8 cellular contexts compared by ENCODE assay signal in the genomic region with DNA sequence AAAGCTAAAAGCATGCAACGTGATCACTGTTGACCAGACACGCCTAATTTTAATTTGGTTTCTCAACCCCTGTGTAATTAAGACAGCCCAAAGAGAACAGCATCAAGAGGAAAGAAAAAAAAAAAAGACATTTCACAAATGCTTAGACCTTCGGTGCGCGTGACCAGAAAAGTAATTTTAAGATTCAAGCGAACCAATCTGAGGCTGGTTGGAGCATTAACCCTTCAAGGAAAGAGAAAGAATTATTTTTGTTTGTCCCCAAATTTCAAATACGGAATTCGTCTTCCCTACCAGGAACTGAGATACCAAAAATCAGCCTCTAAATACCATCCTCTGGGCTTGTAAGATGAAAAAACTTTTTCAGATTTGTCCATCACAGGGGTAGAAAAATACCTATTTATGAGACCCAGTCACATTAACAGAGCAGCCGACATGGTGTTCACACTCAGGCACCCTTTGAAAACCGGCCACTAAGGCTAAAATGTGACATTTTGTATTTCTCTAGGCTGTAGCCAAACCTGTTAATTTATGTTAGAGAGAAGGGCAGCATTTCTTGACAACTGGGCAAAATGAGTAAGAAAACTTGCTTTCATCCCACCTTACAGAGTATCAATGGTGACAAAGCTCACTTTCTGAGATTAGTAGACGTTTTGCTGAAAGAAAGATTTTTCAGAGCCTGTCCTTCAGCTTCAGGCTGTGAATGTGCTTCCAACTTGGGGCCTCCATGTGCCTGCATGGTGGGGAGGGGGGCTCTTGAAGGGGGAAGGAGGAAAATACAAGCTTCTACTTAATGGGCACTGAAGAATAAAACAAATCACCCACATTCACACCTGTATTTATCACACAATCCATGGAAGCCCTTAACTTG.
A peak's percentile ranks its signal among the peaks of the same experiment; 100 is the strongest.
DNase-seq lines count a peak whose midpoint lies in the region; ATAC-seq and TF ChIP-seq lines count a peak whose summit lies in the region.

No MANE protein-coding gene starts in this region.

- peak overlapping the region; percentile 89 to 96 (median 92) for H3K4me3 Mint-ChIP-seq in CD8-positive, alpha-beta memory T cell
- peak overlapping the region; percentile 83 for H3K4me3 Mint-ChIP-seq in central memory CD8-positive, alpha-beta T cell
- peak overlapping the region; percentile 72 for H3K4me3 Mint-ChIP-seq in neural progenitor cell

- H3K9ac ChIP-seq in Karpas-422 (ENCODE audit: low read length): peak overlapping the region; percentile 68
- H3K9ac ChIP-seq in neural progenitor cell: no peak overlapping the region

- H3K27ac Mint-ChIP-seq in CD8-positive, alpha-beta memory T cell: peak overlapping the region; percentile 93 to 98 (median 96)
- H3K27ac Mint-ChIP-seq in central memory CD8-positive, alpha-beta T cell (ENCODE audit: low read depth): peak overlapping the region; percentile 96
- H3K27ac Mint-ChIP-seq in neural progenitor cell: no peak overlapping the region

- H3K4me1 ChIP-seq in CD8-positive, alpha-beta memory T cell (ENCODE audit: insufficient read depth, low read length): peaks cover 90% of the 10 kb centered on the region
- H3K4me1 ChIP-seq in Karpas-422 (ENCODE audit: low read length) (peaks cover 88% of the 10 kb centered on the region), neural progenitor cell (peaks cover 27% of the 10 kb centered on the region)

- H3K36me3 Mint-ChIP-seq in CD8-positive, alpha-beta memory T cell: peaks cover 0 to 66% (median 0%) of the 10 kb centered on the region in 3 donors
- H3K36me3 Mint-ChIP-seq in central memory CD8-positive, alpha-beta T cell (ENCODE audit: insufficient read depth): peaks cover 62% of the 10 kb centered on the region
- H3K36me3 Mint-ChIP-seq in neural progenitor cell: no peaks in the 10 kb centered on the region

- peaks cover 100% of the 10 kb centered on the region for H3K79me2 ChIP-seq in Karpas-422 (ENCODE audit: low read length)
- no peaks in the 10 kb centered on the region for H3K79me2 ChIP-seq in neural progenitor cell (ENCODE audit: low read depth)

- H3K9me3 ChIP-seq in CD8-positive, alpha-beta memory T cell (ENCODE audit: low read length): no peaks in the 10 kb centered on the region
- H3K9me3 ChIP-seq in Karpas-422 (ENCODE audit: low read length) (no peaks in the 10 kb centered on the region), neural progenitor cell (ENCODE audit: low read depth) (no peaks in the 10 kb centered on the region)

- H3K4me2 ChIP-seq in Karpas-422 (ENCODE audit: low read depth, low read length, poor library complexity, severe bottlenecking) (peak overlapping the region; percentile 87), neural progenitor cell (peak overlapping the region; percentile 55)

- peaks cover 0 to 3% of the 10 kb centered on the region in 2 donors for H3K27me3 Mint-ChIP-seq in CD8-positive, alpha-beta memory T cell
- no peaks in the 10 kb centered on the region for H3K27me3 Mint-ChIP-seq in central memory CD8-positive, alpha-beta T cell
- peaks cover 29% of the 10 kb centered on the region for H3K27me3 Mint-ChIP-seq in neural progenitor cell (ENCODE audit: insufficient read depth, low read depth)

- H3K27ac ChIP-seq in CD8-positive, alpha-beta memory T cell (ENCODE audit: low read depth, low read length): peak overlapping the region; percentile 84
- H3K27ac ChIP-seq in Karpas-422 (ENCODE audit: low read length) (peak overlapping the region; percentile 93), neural progenitor cell (no peak overlapping the region)

- H3K9me2 ChIP-seq in Karpas-422 (replicated peaks; ENCODE audit: insufficient read depth, low read length): no peaks in the 10 kb centered on the region

- no peaks in the 10 kb centered on the region for H3F3A ChIP-seq in neural progenitor cell (ENCODE audit: low read depth)

- CTCF ChIA-PET in CD8-positive, alpha-beta memory T cell (lab: Charles Lee): interaction anchor here (1.1 to 2.3 kb wide), 10 partner anchors 9 to 501 kb away, joined by 3 to 9 read pairs (median 6); no protein-coding TSS in a partner anchor

- peak overlapping the region; percentile 80 for H3K4me3 ChIP-seq in CD8-positive, alpha-beta memory T cell (ENCODE audit: low read length)
- H3K4me3 ChIP-seq in Karpas-422 (ENCODE audit: low read length) (peak overlapping the region; percentile 69), neural progenitor cell (no peak overlapping the region)

- DNase-seq in CD8-positive, alpha-beta memory T cell: no peak
- DNase-seq in Karpas-422 (peak; percentile 53), neural progenitor cell (ENCODE audit: low spot score) (no peak), NCI-H1417 treated with DMSO at 0.1 percent for 48 hours (lab: John Stamatoyannopoulos, UW) (no peak), Ammon's horn (ENCODE audit: low spot score) (no peak)
- no peak for DNase-seq in central memory CD8-positive, alpha-beta T cell (ENCODE audit: low spot score in 2 of 2)
- DNase-seq in central memory CD4-positive, alpha-beta T cell: no peak

- no peaks in the 10 kb centered on the region for H3K36me3 ChIP-seq in CD8-positive, alpha-beta memory T cell (ENCODE audit: insufficient read depth, low read length)
- H3K36me3 ChIP-seq in Karpas-422 (ENCODE audit: insufficient read depth, low read length): peaks cover 21% of the 10 kb centered on the region
- H3K36me3 ChIP-seq in neural progenitor cell: no peaks in the 10 kb centered on the region

- H3K27me3 ChIP-seq in CD8-positive, alpha-beta memory T cell (ENCODE audit: insufficient read depth, low read length, poor library complexity, severe bottlenecking): no peaks in the 10 kb centered on the region
- H3K27me3 ChIP-seq in Karpas-422 (ENCODE audit: low read length) (no peaks in the 10 kb centered on the region), neural progenitor cell (peaks cover 46% of the 10 kb centered on the region)

- TF ChIP-seq CTCF in neural progenitor cell (IDR thresholded peaks at IDR 0.05): no peak

- H4K20me1 ChIP-seq in Karpas-422 (ENCODE audit: insufficient read depth, low read depth, low read length): no peaks in the 10 kb centered on the region
- no peaks in the 10 kb centered on the region for H4K20me1 ChIP-seq in neural progenitor cell (ENCODE audit: low read depth)

- POLR2A ChIA-PET in CD8-positive, alpha-beta memory T cell (lab: Charles Lee): interaction anchor here (0.6 to 1.9 kb wide), 15 partner anchors 8 to 1682 kb away, joined by 3 to 9 read pairs (median 5); no protein-coding TSS in a partner anchor

- no peak overlapping the region for H2AFZ ChIP-seq in Karpas-422 (ENCODE audit: low read length)
- H2AFZ ChIP-seq in neural progenitor cell (replicated peaks): no peak overlapping the region

- no peak for ATAC-seq in central memory CD8-positive, alpha-beta T cell (replicated peaks; ENCODE audit: extremely low read depth, poor library complexity, severe bottlenecking)
- ATAC-seq in GM18867 (IDR thresholded peaks at IDR 0.05; ENCODE audit: unreplicated experiment): no peak

- peaks cover 92 to 99% (median 97%) of the 10 kb centered on the region in 3 donors for H3K4me1 Mint-ChIP-seq in CD8-positive, alpha-beta memory T cell
- H3K4me1 Mint-ChIP-seq in central memory CD8-positive, alpha-beta T cell: peaks cover 93% of the 10 kb centered on the region
- peaks cover 39% of the 10 kb centered on the region for H3K4me1 Mint-ChIP-seq in neural progenitor cell

- no peaks in the 10 kb centered on the region for H3K9me3 Mint-ChIP-seq in CD8-positive, alpha-beta memory T cell
- no peaks in the 10 kb centered on the region for H3K9me3 Mint-ChIP-seq in central memory CD8-positive, alpha-beta T cell
- H3K9me3 Mint-ChIP-seq in neural progenitor cell: no peaks in the 10 kb centered on the region
